1 cellular context compared by ENCODE assay signal in genomic region chr14:104980601-104981531, GRCh38.
TF ChIP-seq lines count a peak whose summit lies in the region.

No MANE protein-coding gene starts in this region.

TF ChIP-seq in liver, 16 proteins besides CTCF, POLR2A, EP300 and RAD21 (continued from another document):
- no peak for TF ChIP-seq REST (IDR thresholded peaks at IDR 0.05)
- TF ChIP-seq TAF1 (conservative IDR thresholded peaks at IDR 0.05) = no peak
- TF ChIP-seq ATF3 (IDR thresholded peaks at IDR 0.05) = no peak
- TF ChIP-seq NR2F2 (IDR thresholded peaks at IDR 0.05) = no peak
- TF ChIP-seq FOXA1 (IDR thresholded peaks at IDR 0.05) = no peak
- TF ChIP-seq FOXA2 (IDR thresholded peaks at IDR 0.05) = no peak
- no peak for TF ChIP-seq YY1 (IDR thresholded peaks at IDR 0.05)
- TF ChIP-seq HNF4A (conservative IDR thresholded peaks at IDR 0.05) = no peak
